ENCODE assay signal across 8 cellular contexts in the genomic region with DNA sequence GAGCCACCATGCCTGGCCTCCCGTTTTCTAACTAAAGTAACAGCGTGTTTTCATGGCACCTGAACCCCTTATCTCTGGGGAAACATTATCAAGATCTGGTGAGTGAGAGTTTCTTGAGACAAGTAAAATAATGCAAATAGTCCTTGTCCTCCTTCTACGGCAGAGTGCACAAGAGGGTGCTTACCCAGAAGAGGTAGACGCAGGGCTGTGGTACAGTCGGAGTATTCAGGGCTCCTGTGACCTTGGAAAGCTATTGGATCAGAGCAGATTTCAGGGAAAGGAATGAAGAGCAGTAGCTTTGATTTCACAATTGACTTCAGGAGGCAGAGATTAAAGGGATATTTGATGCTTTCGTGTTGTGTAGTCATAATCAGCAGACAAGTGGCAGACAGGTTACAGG.
"Had no signal": no experiment of that assay in that cellular context is flagged by ENCODE, and none has a peak within 500 bp of the region (broad histone marks: within the 10 kb centered on the region; RNA-seq: fewer than 3 reads in every experiment).

No MANE protein-coding gene starts in this region.

- ATAC-seq: GM12878 had no signal

- FAIRE-seq: G401.6, GM12878, GM12891, GM12892, GM18507, GM19239 had no signal

- H3K4me3 ChIP-seq: GM12878 had no signal

- DNase-seq: GDM1, GF-D8 had no signal
